ENCODE assay signal across 17 cellular contexts in the genomic region with DNA sequence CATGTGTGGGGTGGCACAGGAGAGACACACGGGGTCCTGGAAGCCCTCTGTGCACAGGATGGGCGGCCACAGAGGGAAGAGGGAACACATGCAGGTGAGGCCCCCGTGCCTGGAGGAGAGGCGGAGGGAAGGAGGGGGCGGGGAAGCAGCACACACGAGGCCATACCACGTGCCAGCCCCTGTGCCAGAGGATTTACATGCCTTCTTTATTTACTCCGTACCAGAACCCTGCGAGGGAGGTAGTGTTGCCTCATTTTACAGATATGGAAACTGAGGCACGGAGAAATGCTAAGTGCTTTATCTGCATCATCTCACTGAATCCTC. TPM values are rescaled to one million over a fixed set of nuclear protein-coding genes. Genes with fewer than 3 reads are reported as not detected.
DNase-seq lines count a peak whose midpoint lies in the region; FAIRE-seq and TF ChIP-seq lines count a peak whose summit lies in the region.
"Had no signal": no experiment of that assay in that cellular context is flagged by ENCODE, and none has a peak within 500 bp of the region (broad histone marks: within the 10 kb centered on the region; RNA-seq: fewer than 3 reads in every experiment).

No MANE protein-coding gene starts in this region.

- POLR2A ChIA-PET in HEK293 (lab: Yijun Ruan, JAX) = interaction anchor here (0.5 to 0.6 kb wide), 2 partner anchors 306 to 308 kb away, joined by 3 read pairs; no protein-coding TSS in a partner anchor

- H3K9me3 Mint-ChIP-seq in H9 = no peaks in the 10 kb centered on the region
- H3K9me3 Mint-ChIP-seq: CD4-positive, CD25-positive, alpha-beta regulatory T cell had no signal

- no peaks in the 10 kb centered on the region for H3K79me2 ChIP-seq in H9 (ENCODE audit: insufficient read depth, low read length)

- no peak overlapping the region for H2BK12ac ChIP-seq in H9 (ENCODE audit: insufficient read length, low read depth, low read length)

- no peak overlapping the region for H3K4ac ChIP-seq in H9 (ENCODE audit: low read depth, low read length)

- H4K8ac ChIP-seq in H9 (replicated peaks; ENCODE audit: insufficient read length, low read depth, low read length) = no peak overlapping the region

- H2BK120ac ChIP-seq in H9 (ENCODE audit: low read depth, low read length, poor library complexity, severe bottlenecking) = no peak overlapping the region

- H2BK20ac ChIP-seq in H9 (ENCODE audit: low read depth, low read length, poor library complexity, severe bottlenecking) = no peak overlapping the region

- H4K5ac ChIP-seq in H9 (ENCODE audit: insufficient read length, low read depth, low read length) = no peak overlapping the region

- no peak overlapping the region for H3K18ac ChIP-seq in H9 (ENCODE audit: insufficient read length, low read depth, low read length)

- H3K9me3 ChIP-seq in HEK293 (ENCODE audit: control insufficient read depth, insufficient read depth, low read depth, low read length) (no peaks in the 10 kb centered on the region), sigmoid colon (no peaks in the 10 kb centered on the region), H9 (ENCODE audit: control insufficient read depth, low read depth, low read length) (no peaks in the 10 kb centered on the region)
- H3K9me3 ChIP-seq: Caco-2 had no signal

- DNase-seq in NCI-H69 (lab: John Stamatoyannopoulos, UW) (peak; percentile 44), sigmoid colon (no peak), RCC 7860 (ENCODE audit: low spot score) (no peak), NCI-H345 treated with DMSO at 0.1 percent for 48 hours (lab: John Stamatoyannopoulos, UW; ENCODE audit: unreplicated experiment) (no peak), OCI-M2 (lab: John Stamatoyannopoulos, UW; ENCODE audit: unreplicated experiment) (no peak), H9 (no peak)
- DNase-seq: ACHN; CD4-positive, CD25-positive, alpha-beta regulatory T cell; EL; NCI-H1930; NCI-H524; SIG-M5 had no signal

- no peak overlapping the region for H4K91ac ChIP-seq in H9 (ENCODE audit: insufficient read length, low read depth, low read length)

- H3K27me3 Mint-ChIP-seq in H9 (ENCODE audit: low read depth) = no peaks in the 10 kb centered on the region

- no peak for TF ChIP-seq EP300 in sigmoid colon (IDR thresholded peaks at IDR 0.05)

- H2AK5ac ChIP-seq in H9 (ENCODE audit: insufficient read length, low read length) = no peak overlapping the region

- no peak overlapping the region for H3K23ac ChIP-seq in H9 (ENCODE audit: insufficient read length, low read depth, low read length)

- intact Hi-C loops in sigmoid colon (cut with DNase I) = no loop called here

- no peak for TF ChIP-seq POLR2A in sigmoid colon (IDR thresholded peaks at IDR 0.05)

- H3T11ph ChIP-seq in H9 (ENCODE audit: low read length) = no peak overlapping the region

- no peak overlapping the region for H2BK15ac ChIP-seq in H9 (ENCODE audit: low read depth, low read length)

- no peak overlapping the region for H2BK5ac ChIP-seq in H9 (ENCODE audit: insufficient read length, low read length)

- no peaks in the 10 kb centered on the region for H3K79me1 ChIP-seq in H9 (ENCODE audit: insufficient read depth, low read depth, low read length, poor library complexity, severe bottlenecking)

- 22 to 67% methylated on average over 10 of the region's 10 CpGs for WGBS in sigmoid colon, 2 donors
- no CpG with 5 or more reads among the region's 10 CpGs for WGBS in H9 (ENCODE audit: extremely low coverage, insufficient read length, low lambda C conversion rate)

- H3K36me3 Mint-ChIP-seq in H9 (ENCODE audit: insufficient read depth in 1 of 3, low read depth in 3 of 3) = peaks cover 0 to 34% (median 24%) of the 10 kb centered on the region in 3 experiments; a peak in 5 of 7 replicates
- H3K36me3 Mint-ChIP-seq: CD4-positive, CD25-positive, alpha-beta regulatory T cell had no signal

- no peaks in the 10 kb centered on the region for H4K20me1 ChIP-seq in H9 (ENCODE audit: control insufficient read depth, insufficient read depth, insufficient read length)

- H3K4me1 ChIP-seq in HEK293 (ENCODE audit: control insufficient read depth, insufficient read depth, low read length) (peaks cover 24% of the 10 kb centered on the region), sigmoid colon (peaks cover 0 to 29% (median 15%) of the 10 kb centered on the region in 4 donors), H9 (ENCODE audit: insufficient read depth, low read length) (no peaks in the 10 kb centered on the region)

- peaks cover 6 to 8% of the 10 kb centered on the region in 2 experiments; a peak in 3 of 4 replicates for H3K4me1 Mint-ChIP-seq in H9

- H3K27ac Mint-ChIP-seq in H9 = no peak overlapping the region
- H3K27ac Mint-ChIP-seq: CD4-positive, CD25-positive, alpha-beta regulatory T cell had no signal

- no peak overlapping the region for H3K14ac ChIP-seq in H9 (ENCODE audit: insufficient read depth, low read length)

- H3K27ac ChIP-seq in HEK293 (ENCODE audit: extremely low read depth, low read depth, low read length) (no peak overlapping the region; the same call in 1 of the 2 replicates), layer of hippocampus (ENCODE audit: low read depth, low read length) (peak overlapping the region; percentile 30), sigmoid colon (peak overlapping the region in 3 of 4 donors; percentile 32 to 51 (median 41)), H9 (ENCODE audit: insufficient read length, low read depth, low read length) (no peak overlapping the region)

- H3K36me3 ChIP-seq in HEK293 (ENCODE audit: control insufficient read depth in 2 of 2, insufficient read depth in 1 of 2, low read length in 2 of 2) (peaks cover 0 to 2% of the 10 kb centered on the region in 2 experiments; a peak in 1 of 3 replicates), sigmoid colon (peaks cover 0 to 15% (median 6%) of the 10 kb centered on the region in 4 donors)

- H3K4me3 ChIP-seq in HEK293 (ENCODE audit: low read depth, low read length) = no peak overlapping the region
- no peak overlapping the region for H3K4me3 ChIP-seq in sigmoid colon

- H3K4me3 Mint-ChIP-seq in H9 = no peak overlapping the region
- H3K4me3 Mint-ChIP-seq: CD4-positive, CD25-positive, alpha-beta regulatory T cell had no signal

- no peak overlapping the region for H3K56ac ChIP-seq in H9 (ENCODE audit: insufficient read length, low read depth, low read length)

- CTCF ChIA-PET in HEK293 (lab: Yijun Ruan, JAX) = interaction anchor here (0.7 to 4.0 kb wide), 4 partner anchors 8 to 18 kb away, joined by 3 to 33 read pairs (median 4); no protein-coding TSS in a partner anchor

- H2AFZ ChIP-seq in H9 (ENCODE audit: low read length) = no peak overlapping the region

- no peak for FAIRE-seq in RCC 7860 (lab: Jason Lieb, UNC)
- FAIRE-seq: H1, HTR-8/SVneo had no signal

- no peaks in the 10 kb centered on the region for H3K23me2 ChIP-seq in H9 (ENCODE audit: insufficient read length, low read depth, low read length, poor library complexity, severe bottlenecking)

- H3K9ac ChIP-seq in H9 (ENCODE audit: extremely low read depth, insufficient read length, low read length) = no peak overlapping the region

- no peak overlapping the region for H3K4me2 ChIP-seq in H9 (ENCODE audit: insufficient read depth, insufficient read length, low read length)

- no peaks in the 10 kb centered on the region for H3K27me3 ChIP-seq in layer of hippocampus (ENCODE audit: control insufficient read depth, insufficient read depth, low read length)
- no peaks in the 10 kb centered on the region for H3K27me3 ChIP-seq in sigmoid colon
- H3K27me3 ChIP-seq in H9 (ENCODE audit: insufficient read depth, low read length) = no peaks in the 10 kb centered on the region

- no peak for TF ChIP-seq CTCF in HEK293 (tag by site-specific recombination; IDR thresholded peaks at IDR 0.05)
- no peak for TF ChIP-seq CTCF in sigmoid colon (IDR thresholded peaks at IDR 0.05)
- no peak for TF ChIP-seq CTCF in H9 (conservative IDR thresholded peaks at IDR 0.05)

TF ChIP-seq in HEK293, 187 proteins besides CTCF, POLR2A, EP300 and RAD21 (continues in another document):
- TF ChIP-seq ZNF2 (tag by site-specific recombination; IDR thresholded peaks at IDR 0.05) (no peak), ZIC2 (tag by site-specific recombination; IDR thresholded peaks at IDR 0.05) (peak; percentile 14), ZBTB20 (tag by site-specific recombination; IDR thresholded peaks at IDR 0.05) (no peak), ZNF600 (tag by site-specific recombination; IDR thresholded peaks at IDR 0.05) (peak; percentile 12; the same call in 1 of the 2 replicates)
- TF ChIP-seq, protein P1, sequence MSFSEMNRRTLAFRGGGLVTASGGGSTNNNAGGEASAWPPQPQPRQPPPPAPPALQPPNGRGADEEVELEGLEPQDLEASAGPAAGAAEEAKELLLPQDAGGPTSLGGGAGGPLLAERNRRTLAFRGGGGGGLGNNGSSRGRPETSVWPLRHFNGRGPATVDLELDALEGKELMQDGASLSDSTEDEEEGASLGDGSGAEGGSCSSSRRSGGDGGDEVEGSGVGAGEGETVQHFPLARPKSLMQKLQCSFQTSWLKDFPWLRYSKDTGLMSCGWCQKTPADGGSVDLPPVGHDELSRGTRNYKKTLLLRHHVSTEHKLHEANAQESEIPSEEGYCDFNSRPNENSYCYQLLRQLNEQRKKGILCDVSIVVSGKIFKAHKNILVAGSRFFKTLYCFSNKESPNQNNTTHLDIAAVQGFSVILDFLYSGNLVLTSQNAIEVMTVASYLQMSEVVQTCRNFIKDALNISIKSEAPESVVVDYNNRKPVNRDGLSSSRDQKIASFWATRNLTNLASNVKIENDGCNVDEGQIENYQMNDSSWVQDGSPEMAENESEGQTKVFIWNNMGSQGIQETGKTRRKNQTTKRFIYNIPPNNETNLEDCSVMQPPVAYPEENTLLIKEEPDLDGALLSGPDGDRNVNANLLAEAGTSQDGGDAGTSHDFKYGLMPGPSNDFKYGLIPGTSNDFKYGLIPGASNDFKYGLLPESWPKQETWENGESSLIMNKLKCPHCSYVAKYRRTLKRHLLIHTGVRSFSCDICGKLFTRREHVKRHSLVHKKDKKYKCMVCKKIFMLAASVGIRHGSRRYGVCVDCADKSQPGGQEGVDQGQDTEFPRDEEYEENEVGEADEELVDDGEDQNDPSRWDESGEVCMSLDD (tag by site-specific recombination; IDR thresholded peaks at IDR 0.05) = no peak
- TF ChIP-seq, protein P2, sequence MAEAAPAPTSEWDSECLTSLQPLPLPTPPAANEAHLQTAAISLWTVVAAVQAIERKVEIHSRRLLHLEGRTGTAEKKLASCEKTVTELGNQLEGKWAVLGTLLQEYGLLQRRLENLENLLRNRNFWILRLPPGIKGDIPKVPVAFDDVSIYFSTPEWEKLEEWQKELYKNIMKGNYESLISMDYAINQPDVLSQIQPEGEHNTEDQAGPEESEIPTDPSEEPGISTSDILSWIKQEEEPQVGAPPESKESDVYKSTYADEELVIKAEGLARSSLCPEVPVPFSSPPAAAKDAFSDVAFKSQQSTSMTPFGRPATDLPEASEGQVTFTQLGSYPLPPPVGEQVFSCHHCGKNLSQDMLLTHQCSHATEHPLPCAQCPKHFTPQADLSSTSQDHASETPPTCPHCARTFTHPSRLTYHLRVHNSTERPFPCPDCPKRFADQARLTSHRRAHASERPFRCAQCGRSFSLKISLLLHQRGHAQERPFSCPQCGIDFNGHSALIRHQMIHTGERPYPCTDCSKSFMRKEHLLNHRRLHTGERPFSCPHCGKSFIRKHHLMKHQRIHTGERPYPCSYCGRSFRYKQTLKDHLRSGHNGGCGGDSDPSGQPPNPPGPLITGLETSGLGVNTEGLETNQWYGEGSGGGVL (tag by site-specific recombination; IDR thresholded peaks at IDR 0.05) = no peak

RNA-seq across cellular contexts. Expression of a gene that starts 56.1 kb away (rescaled TPM):
- total RNA-seq in sigmoid colon (10 to 100 TPM; 25.0 to 44.9 (median 32.1) TPM), H9 (2021) (20.2 and 21.4 TPM in 2 replicates)
- 10 to 100 TPM; 28.7 to 76.2 (median 33.0) TPM for polyA plus RNA-seq in sigmoid colon
- total RNA-seq: CD4-positive, CD25-positive, alpha-beta regulatory T cell had no signal
- polyA plus RNA-seq: CD4-positive, CD25-positive, alpha-beta regulatory T cell had no signal

Comparison
In these comparisons a context has a peak if more than half of its experiments do, and no peak if none do; other contexts are left out.
1. H3K27ac ChIP-seq: peak in layer of hippocampus (single experiment) and sigmoid colon (3 of 4); none in HEK293 (single experiment) and H9 (single experiment).